Comparison of ENCODE assay signal across 17 cellular contexts in the genomic region with DNA sequence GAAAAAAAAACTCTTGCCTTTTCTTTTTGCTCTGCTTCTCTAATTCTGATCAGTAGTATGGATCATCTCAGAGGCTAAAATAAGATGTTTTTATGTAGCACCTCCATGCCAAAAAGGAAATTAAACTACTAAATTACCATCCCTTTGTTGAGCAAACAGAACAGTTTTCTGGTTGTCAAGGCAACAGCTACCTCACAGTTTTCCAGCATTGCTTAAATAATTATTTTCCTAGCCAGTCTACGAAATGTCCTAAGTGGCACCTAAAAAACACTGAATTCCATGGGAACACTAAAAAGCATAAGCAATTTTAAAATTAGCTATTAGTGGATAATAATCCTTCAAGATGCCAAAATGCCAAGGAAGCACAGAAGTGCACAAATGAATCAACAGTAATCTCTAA.
DNase-seq lines count a peak whose midpoint lies in the region; ATAC-seq and TF ChIP-seq lines count a peak whose summit lies in the region.
"Had no signal": no experiment of that assay in that cellular context is flagged by ENCODE, and none has a peak within 500 bp of the region (broad histone marks: within the 10 kb centered on the region; RNA-seq: fewer than 3 reads in every experiment).

No MANE protein-coding gene starts in this region.

- H3K36me3 Mint-ChIP-seq in CD4-positive, alpha-beta T cell (ENCODE audit: low read depth): no peaks in the 10 kb centered on the region

- no peak for ATAC-seq in CD4-positive, alpha-beta T cell (ENCODE audit: poor library complexity)
- ATAC-seq: Panc1 had no signal

- peaks cover 99% of the 10 kb centered on the region for H3K79me2 ChIP-seq in Karpas-422 (ENCODE audit: low read length)

- H3K27me3 Mint-ChIP-seq in CD4-positive, alpha-beta T cell: no peaks in the 10 kb centered on the region
- H3K27me3 Mint-ChIP-seq: stimulated activated naive CD8-positive, alpha-beta T cell treated with anti-CD3 and anti-CD28 coated beads, Interleukin-15, Interleukin-2, amounts not matched to agents 100 ng/mL and 50 ng/mL, for 24 hours had no signal

- H3K9me3 Mint-ChIP-seq in CD4-positive, alpha-beta T cell: no peaks in the 10 kb centered on the region
- H3K9me3 Mint-ChIP-seq: stimulated activated naive CD8-positive, alpha-beta T cell treated with anti-CD3 and anti-CD28 coated beads, Interleukin-15, Interleukin-2, amounts not matched to agents 100 ng/mL and 50 ng/mL, for 24 hours had no signal

- H3K9me2 ChIP-seq in Karpas-422 (replicated peaks; ENCODE audit: insufficient read depth, low read length): no peaks in the 10 kb centered on the region

- H3K4me2 ChIP-seq in Karpas-422 (ENCODE audit: low read depth, low read length, poor library complexity, severe bottlenecking): no peak overlapping the region
- H3K4me2 ChIP-seq: BLaER1 treated with 17β-estradiol and CSF1 and Interleukin-3, amounts not matched to agents 10 nM and 100 nM had no signal

- POLR2A ChIA-PET in CD4-positive, alpha-beta T cell (lab: Charles Lee): interaction anchor here (0.7 to 1.1 kb wide), 3 partner anchors 14 to 105 kb away, joined by 3 read pairs; partner anchors contain the start of gene RBM34
- POLR2A ChIA-PET in HEK293 (lab: Yijun Ruan, JAX): interaction anchor here (2.1 kb wide), 1 partner anchor 101 kb away, joined by 5 read pairs; the partner anchor contains the start of gene TBCE

- in situ Hi-C loops in astrocyte of the spinal cord (cut with HindIII; ENCODE audit: low sequenced_read_pairs): no loop called here

- H3K27ac ChIP-seq in CD4-positive, alpha-beta T cell (ENCODE audit: low read depth, low read length): no peak overlapping the region
- H3K27ac ChIP-seq in HEK293 (ENCODE audit: extremely low read depth, low read depth, low read length) (no peak overlapping the region), Karpas-422 (ENCODE audit: low read length) (no peak overlapping the region)
- H3K27ac ChIP-seq: BLaER1 treated with 17β-estradiol and CSF1 and Interleukin-3, amounts not matched to agents 10 nM and 100 nM; brain microvascular endothelial cell; pancreas had no signal

- CTCF ChIA-PET in CD4-positive, alpha-beta T cell (lab: Charles Lee): no interaction called here
- CTCF ChIA-PET in HEK293 (lab: Yijun Ruan, JAX): interaction anchor here (0.6 to 0.9 kb wide), 3 partner anchors 17 to 136 kb away, joined by 3 to 4 read pairs (median 3); no protein-coding TSS in a partner anchor

- peaks cover 29% of the 10 kb centered on the region for H3K4me1 ChIP-seq in HEK293 (ENCODE audit: control insufficient read depth, insufficient read depth, low read length)
- peaks cover 10% of the 10 kb centered on the region for H3K4me1 ChIP-seq in Karpas-422 (ENCODE audit: low read length)

- no peak overlapping the region for H3K4me3 ChIP-seq in HEK293 (ENCODE audit: low read depth, low read length)
- no peak overlapping the region for H3K4me3 ChIP-seq in astrocyte of the spinal cord (ENCODE audit: low read depth, low read length)
- H3K4me3 ChIP-seq in Karpas-422 (ENCODE audit: low read length): no peak overlapping the region
- H3K4me3 ChIP-seq: BLaER1 treated with 17β-estradiol and CSF1 and Interleukin-3, amounts not matched to agents 10 nM and 100 nM; pancreas had no signal

- H3K9me3 ChIP-seq in CD4-positive, alpha-beta T cell (ENCODE audit: control insufficient read depth, low read length): no peaks in the 10 kb centered on the region
- H3K9me3 ChIP-seq in HEK293 (ENCODE audit: control insufficient read depth, insufficient read depth, low read depth, low read length): no peaks in the 10 kb centered on the region
- H3K9me3 ChIP-seq in Karpas-422 (ENCODE audit: low read length): no peaks in the 10 kb centered on the region
- H3K9me3 ChIP-seq: pancreas had no signal

- H3K9ac ChIP-seq in Karpas-422 (ENCODE audit: low read length): no peak overlapping the region
- H3K9ac ChIP-seq: BLaER1 treated with 17β-estradiol and CSF1 and Interleukin-3, amounts not matched to agents 10 nM and 100 nM had no signal

- H3K4me3 Mint-ChIP-seq in CD4-positive, alpha-beta T cell: no peak overlapping the region
- H3K4me3 Mint-ChIP-seq: stimulated activated naive CD8-positive, alpha-beta T cell treated with anti-CD3 and anti-CD28 coated beads, Interleukin-15, Interleukin-2, amounts not matched to agents 100 ng/mL and 50 ng/mL, for 24 hours had no signal

- H4K20me1 ChIP-seq in Karpas-422 (ENCODE audit: insufficient read depth, low read depth, low read length): 0 out of 2 replicates have a peak, but pooled peaks cover 3% of the 10 kb centered on the region

- H3K36me3 ChIP-seq in HEK293 (ENCODE audit: control insufficient read depth in 2 of 2, insufficient read depth in 1 of 2, low read length in 2 of 2) (no peaks in the 10 kb centered on the region), Karpas-422 (ENCODE audit: insufficient read depth, low read length) (no peaks in the 10 kb centered on the region)
- H3K36me3 ChIP-seq: brain microvascular endothelial cell, pancreas had no signal

- no peak for TF ChIP-seq CTCF in CD4-positive, alpha-beta T cell (IDR thresholded peaks at IDR 0.05)
- TF ChIP-seq CTCF in HEK293 (tag by site-specific recombination; IDR thresholded peaks at IDR 0.05) (no peak), astrocyte of the spinal cord (IDR thresholded peaks at IDR 0.05; ENCODE audit: low read depth, low read length) (no peak)

- H2AFZ ChIP-seq in Karpas-422 (ENCODE audit: low read length): no peak overlapping the region

- H3K4me1 Mint-ChIP-seq in CD4-positive, alpha-beta T cell (ENCODE audit: low read depth): peaks cover 76% of the 10 kb centered on the region

- intact Hi-C loops in CD4-positive, alpha-beta T cell (cut with DNase I, micrococcal nuclease): no loop called here

- H3K27me3 ChIP-seq in CD4-positive, alpha-beta T cell (ENCODE audit: control insufficient read depth, insufficient read depth, low read length): no peaks in the 10 kb centered on the region
- no peaks in the 10 kb centered on the region for H3K27me3 ChIP-seq in Karpas-422 (ENCODE audit: low read length)
- H3K27me3 ChIP-seq: BLaER1 treated with 17β-estradiol and CSF1 and Interleukin-3, amounts not matched to agents 10 nM and 100 nM; brain microvascular endothelial cell; pancreas had no signal

- peak overlapping the region; percentile 19 for H3K27ac Mint-ChIP-seq in CD4-positive, alpha-beta T cell
- H3K27ac Mint-ChIP-seq: stimulated activated naive CD8-positive, alpha-beta T cell treated with anti-CD3 and anti-CD28 coated beads, Interleukin-15, Interleukin-2, amounts not matched to agents 100 ng/mL and 50 ng/mL, for 24 hours had no signal

- no peak for DNase-seq in CD4-positive, alpha-beta T cell
- peak; percentile 24 for DNase-seq in astrocyte of the spinal cord (ENCODE audit: low read depth, low spot score)
- peak; percentile 36 for DNase-seq in left kidney (ENCODE audit: low read depth, low spot score)
- DNase-seq in stimulated activated CD4-positive, alpha-beta T cell treated with anti-CD3 and anti-CD28 coated beads, Interleukin-4, amount 100 ng/mL, for 4 hours: no peak
- DNase-seq in Karpas-422: no peak
- no peak for DNase-seq in cerebellum (ENCODE audit: low spot score)
- DNase-seq: activated CD8-positive, alpha-beta memory T cell treated with anti-CD3 and anti-CD28 coated beads for 24 hours; activated effector memory CD4-positive, alpha-beta T cell treated with anti-CD3 and anti-CD28 coated beads, Interleukin-2, amount 50 U/mL, for 16 hours; brain microvascular endothelial cell; H7; NCI-H1048; NCI-H524; pancreas had no signal

TF ChIP-seq in HEK293, 187 proteins besides CTCF, POLR2A, EP300 and RAD21:
- TF ChIP-seq ZNF626 (tag by site-specific recombination; IDR thresholded peaks at IDR 0.05) (no peak), ZNF521 (tag by site-specific recombination; IDR thresholded peaks at IDR 0.05) (no peak), KLF7 (tag by site-specific recombination; IDR thresholded peaks at IDR 0.05; ENCODE audit: borderline replicate concordance) (no peak), ZBTB10 (tag by site-specific recombination; IDR thresholded peaks at IDR 0.05) (no peak), ZNF302 (tag by site-specific recombination; IDR thresholded peaks at IDR 0.05; ENCODE audit: low read depth) (no peak), PRDM6 (tag by site-specific recombination; IDR thresholded peaks at IDR 0.05) (peak; percentile 83), ZNF791 (tag by site-specific recombination; IDR thresholded peaks at IDR 0.05) (no peak)

Comparison
In these comparisons a context has a peak if more than half of its experiments do, and no peak if none do; other contexts are left out.
1. DNase-seq: peak in astrocyte of the spinal cord (single experiment) and left kidney (single experiment); none in CD4-positive, alpha-beta T cell (0 of 10), stimulated activated CD4-positive, alpha-beta T cell treated with anti-CD3 and anti-CD28 coated beads, Interleukin-4, amount 100 ng/mL, for 4 hours (0 of 2), Karpas-422 (single experiment) and cerebellum (single experiment).